In genomic region chr14:35337557-35338255, GRCh38 we compare ENCODE assay signal across 1 cellular context.
A peak's percentile ranks its signal among the peaks of the same experiment; 100 is the strongest.
TF ChIP-seq lines count a peak whose summit lies in the region.

No MANE protein-coding gene starts in this region.

TF ChIP-seq in HepG2, 621 proteins besides CTCF, POLR2A, EP300 and RAD21 (continued from another document and continues in another):
- no peak for TF ChIP-seq GPBP1L1 (CRISPR knock-in tag; IDR thresholded peaks at IDR 0.05)
- TF ChIP-seq KLF16 (CRISPR knock-in tag; IDR thresholded peaks at IDR 0.05) = no peak
- no peak for TF ChIP-seq EZH2 (conservative IDR thresholded peaks at IDR 0.05; ENCODE audit: low read depth, low read length)
- no peak for TF ChIP-seq ZNF121 (CRISPR knock-in tag; IDR thresholded peaks at IDR 0.05)
- TF ChIP-seq MNT (IDR thresholded peaks at IDR 0.05) = no peak
- 0 out of 2 replicates have a peak, but pooled peaks have one; percentile 48 for TF ChIP-seq ZNF550 (CRISPR knock-in tag; IDR thresholded peaks at IDR 0.05; ENCODE audit: borderline replicate concordance)
- TF ChIP-seq ZBTB20 (CRISPR knock-in tag; IDR thresholded peaks at IDR 0.05; ENCODE audit: borderline replicate concordance, low read depth) = no peak
- no peak for TF ChIP-seq ZNF556 (CRISPR knock-in tag; IDR thresholded peaks at IDR 0.05; ENCODE audit: borderline replicate concordance)
- TF ChIP-seq NCOA5 (CRISPR knock-in tag; IDR thresholded peaks at IDR 0.05) = no peak
- no peak for TF ChIP-seq CHD4 (IDR thresholded peaks at IDR 0.05; ENCODE audit: borderline replicate concordance, low read length)
- no peak for TF ChIP-seq TBP (CRISPR knock-in tag; IDR thresholded peaks at IDR 0.05)
- TF ChIP-seq ZNF280D (CRISPR knock-in tag; IDR thresholded peaks at IDR 0.05) = no peak
- TF ChIP-seq MLLT10 (CRISPR knock-in tag; IDR thresholded peaks at IDR 0.05) = no peak
- TF ChIP-seq ATF7 (IDR thresholded peaks at IDR 0.05) = no peak
- no peak for TF ChIP-seq ATF7 (CRISPR knock-in tag; IDR thresholded peaks at IDR 0.05)
- no peak for TF ChIP-seq PTBP1 (IDR thresholded peaks at IDR 0.05; ENCODE audit: low read depth, low read length, poor library complexity, severe bottlenecking)
- TF ChIP-seq POLR2G (IDR thresholded peaks at IDR 0.05; ENCODE audit: low read depth, low read length) = no peak
- 0 out of 2 replicates have a peak, but pooled peaks have one; percentile 1 for TF ChIP-seq AFF4 (CRISPR knock-in tag; IDR thresholded peaks at IDR 0.05)
- TF ChIP-seq ZNF317 (CRISPR knock-in tag; IDR thresholded peaks at IDR 0.05) = no peak; the same call in 1 of the 2 replicates
- TF ChIP-seq ZNF678 (CRISPR knock-in tag; IDR thresholded peaks at IDR 0.05) = no peak; the same call in 1 of the 2 replicates
- TF ChIP-seq NAIF1 (CRISPR knock-in tag; IDR thresholded peaks at IDR 0.05; ENCODE audit: borderline replicate concordance) = no peak
- TF ChIP-seq ZKSCAN8 (CRISPR knock-in tag; IDR thresholded peaks at IDR 0.05; ENCODE audit: borderline replicate concordance) = 0 out of 2 replicates have a peak, but pooled peaks have one; percentile 10
- TF ChIP-seq USF2 (IDR thresholded peaks at IDR 0.05; ENCODE audit: low read depth, low read length) = no peak
- no peak for TF ChIP-seq USF2 (CRISPR knock-in tag; IDR thresholded peaks at IDR 0.05; ENCODE audit: borderline replicate concordance)
- no peak for TF ChIP-seq HNF1B (CRISPR knock-in tag; IDR thresholded peaks at IDR 0.05)
- no peak for TF ChIP-seq ZEB1 (IDR thresholded peaks at IDR 0.05; ENCODE audit: insufficient replicate concordance, low read depth)
- TF ChIP-seq IKZF4 (CRISPR knock-in tag; IDR thresholded peaks at IDR 0.05; ENCODE audit: borderline replicate concordance, low read depth, not compliant biosample characterization) = no peak
- TF ChIP-seq POLR2AphosphoS5 (IDR thresholded peaks at IDR 0.05; ENCODE audit: low read depth, low read length) = no peak
- no peak for TF ChIP-seq KAT7 (CRISPR knock-in tag; IDR thresholded peaks at IDR 0.05; ENCODE audit: borderline replicate concordance)
- no peak for TF ChIP-seq TFE3 (CRISPR knock-in tag; IDR thresholded peaks at IDR 0.05)
- no peak for TF ChIP-seq NFYC (CRISPR knock-in tag; IDR thresholded peaks at IDR 0.05)
- no peak for TF ChIP-seq NFKBIZ (CRISPR knock-in tag; IDR thresholded peaks at IDR 0.05)
- no peak for TF ChIP-seq ZBTB26 (CRISPR knock-in tag; IDR thresholded peaks at IDR 0.05; ENCODE audit: borderline replicate concordance)
- TF ChIP-seq IRX3 (CRISPR knock-in tag; IDR thresholded peaks at IDR 0.05; ENCODE audit: borderline replicate concordance, low read depth) = no peak
- TF ChIP-seq ZFP36 (IDR thresholded peaks at IDR 0.05; ENCODE audit: borderline replicate concordance, low read depth, low read length, partially characterized antibody) = no peak
- TF ChIP-seq HNRNPLL (IDR thresholded peaks at IDR 0.05; ENCODE audit: low read depth, low read length, poor library complexity, severe bottlenecking) = no peak
